In the genomic region with DNA sequence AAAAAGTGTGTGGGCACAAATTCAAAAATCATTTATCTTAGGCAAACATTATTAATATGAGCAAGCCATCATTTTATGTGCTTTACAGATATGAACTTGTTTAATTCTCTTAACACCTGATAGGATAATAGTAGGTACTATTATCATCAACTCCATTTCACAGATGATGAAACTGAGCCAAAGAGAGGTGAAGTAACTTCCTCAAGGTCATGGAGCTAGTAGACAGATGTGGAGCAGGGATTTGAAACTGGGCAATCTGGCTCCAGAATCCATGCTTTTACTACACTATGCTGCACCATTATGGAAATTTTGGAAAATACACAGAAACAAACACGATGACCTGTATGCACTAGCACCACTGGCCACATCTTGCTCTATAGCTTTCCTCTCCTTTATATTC, we compare ENCODE assay signal across 8 cellular contexts. TPM values are rescaled to one million over a fixed set of nuclear protein-coding genes. Genes with fewer than 3 reads are reported as not detected.
DNase-seq lines count a peak whose midpoint lies in the region; ATAC-seq and TF ChIP-seq lines count a peak whose summit lies in the region.

No MANE protein-coding gene starts in this region.

- DNase-seq in cardiac muscle cell (ENCODE audit: low read depth in 1 of 2, low spot score in 1 of 2): peak in 1 of 2 donors; percentile 0
- no peak for DNase-seq in left cardiac atrium
- no peak for DNase-seq in PC-3
- no peak for DNase-seq in upper lobe of left lung
- DNase-seq in NCI-H128 (lab: John Stamatoyannopoulos, UW; ENCODE audit: unreplicated experiment): no peak
- no peak for DNase-seq in NCI-H446 treated with DMSO at 0.1 percent for 48 hours (lab: John Stamatoyannopoulos, UW)
- DNase-seq in NCI-H526 treated with DMSO at 0.1 percent for 48 hours (lab: John Stamatoyannopoulos, UW): no peak

- H3K27ac ChIP-seq in cardiac muscle cell (peak overlapping the region; percentile 91), PC-3 (ENCODE audit: low read length) (peak overlapping the region; percentile 74; the same call in 1 of the 2 replicates), iPS-18a (ENCODE audit: low read length) (peak overlapping the region; percentile 14), upper lobe of left lung (peak overlapping the region; percentile 63 to 85 (median 76))

- H3K36me3 ChIP-seq in cardiac muscle cell: no peaks in the 10 kb centered on the region
- H3K36me3 ChIP-seq in PC-3 (ENCODE audit: low read depth, low read length): no peaks in the 10 kb centered on the region
- H3K36me3 ChIP-seq in iPS-18a (ENCODE audit: control insufficient read depth, low read depth, low read length): no peaks in the 10 kb centered on the region
- no peaks in the 10 kb centered on the region for H3K36me3 ChIP-seq in upper lobe of left lung

- H3K4me3 ChIP-seq in cardiac muscle cell (peak overlapping the region; percentile 87), PC-3 (ENCODE audit: low read length) (peak overlapping the region; percentile 78), iPS-18a (ENCODE audit: low read length) (peak overlapping the region; percentile 95), upper lobe of left lung (peak overlapping the region in 2 of 4 donors; percentile 69 to 76)

- TF ChIP-seq POLR2A in upper lobe of left lung (IDR thresholded peaks at IDR 0.05): no peak

- H3K4me2 ChIP-seq in PC-3 (ENCODE audit: low read length): peak overlapping the region; percentile 90

- H4K20me1 ChIP-seq in PC-3 (ENCODE audit: low read length): no peaks in the 10 kb centered on the region

- no peaks in the 10 kb centered on the region for H3K9me2 ChIP-seq in PC-3 (replicated peaks; ENCODE audit: low read length)

- TF ChIP-seq CTCF in cardiac muscle cell (IDR thresholded peaks at IDR 0.05; ENCODE audit: low read depth, low read length) (no peak), PC-3 (conservative IDR thresholded peaks at IDR 0.05; ENCODE audit: low read depth, low read length) (no peak), upper lobe of left lung (IDR thresholded peaks at IDR 0.05) (no peak)

- POLR2A ChIA-PET in PC-3 (lab: Charles Lee; ENCODE audit: unreplicated experiment): no interaction called here

- peaks cover 22% of the 10 kb centered on the region for H3K79me2 ChIP-seq in PC-3 (ENCODE audit: low read length)

- no peaks in the 10 kb centered on the region for H3K4me1 ChIP-seq in cardiac muscle cell (ENCODE audit: low read depth)
- H3K4me1 ChIP-seq in PC-3 (ENCODE audit: insufficient read depth, low read length): peaks cover 12% of the 10 kb centered on the region
- H3K4me1 ChIP-seq in iPS-18a (ENCODE audit: control insufficient read depth, low read depth, low read length): no peaks in the 10 kb centered on the region
- peaks cover 5 to 14% (median 6%) of the 10 kb centered on the region in 4 donors for H3K4me1 ChIP-seq in upper lobe of left lung

- WGBS in upper lobe of left lung, 2 donors: 31 to 62% methylated on average over 1 of the region's 1 CpG

- ATAC-seq in left cardiac atrium: no peak
- no peak for ATAC-seq in PC-3
- no peak for ATAC-seq in upper lobe of left lung (ENCODE audit: low FRiP score in 2 of 2)

- no peaks in the 10 kb centered on the region for H3F3A ChIP-seq in PC-3 (ENCODE audit: low read length, unreplicated experiment)

- CTCF ChIA-PET in PC-3 (lab: Charles Lee): interaction anchor here (0.7 kb wide), 1 partner anchor 360 kb away, joined by 3 read pairs; no protein-coding TSS in a partner anchor

- no TSS peak for BruUV-seq in PC-3 (replicated peaks; lab: Mats Ljungman, UMichigan)

- H3K27me3 ChIP-seq in cardiac muscle cell: no peaks in the 10 kb centered on the region
- H3K27me3 ChIP-seq in PC-3 (ENCODE audit: low read length): no peaks in the 10 kb centered on the region
- no peaks in the 10 kb centered on the region for H3K27me3 ChIP-seq in iPS-18a (ENCODE audit: control insufficient read depth, insufficient read depth, low read length)
- no peaks in the 10 kb centered on the region for H3K27me3 ChIP-seq in upper lobe of left lung

- peak overlapping the region; percentile 92 for H2AFZ ChIP-seq in PC-3 (ENCODE audit: low read length)

- TF ChIP-seq EP300 in upper lobe of left lung (IDR thresholded peaks at IDR 0.05): no peak

- H3K9ac ChIP-seq in PC-3 (ENCODE audit: low read length) (peak overlapping the region; percentile 86), iPS-18a (ENCODE audit: low read length) (peak overlapping the region; percentile 68)

- H3K9me3 ChIP-seq in cardiac muscle cell (ENCODE audit: low read depth) (no peaks in the 10 kb centered on the region), PC-3 (ENCODE audit: low read length) (no peaks in the 10 kb centered on the region), iPS-18a (ENCODE audit: control insufficient read depth, low read depth, low read length) (peaks cover 5% of the 10 kb centered on the region), upper lobe of left lung (no peaks in the 10 kb centered on the region)

- intact Hi-C loops in left cardiac atrium (cut with DNase I) (no loop called here), PC-3 (cut with micrococcal nuclease) (loop anchor here (5.0 to 10.0 kb wide), 3 partner anchors 53 to 442 kb away; partner anchors contain the start of gene ERCC6L)

RNA-seq across cellular contexts. Expression of gene PIN4, which starts 1.0 kb away (rescaled TPM):
- total RNA-seq in cardiac muscle cell: 21.1 and 21.6 TPM in 2 replicates
- 44.8 and 63.7 TPM in 2 replicates for polyA plus RNA-seq in cardiac muscle cell
- total RNA-seq in left cardiac atrium: 1 to 10 TPM; 9.1 to 9.2 TPM
- total RNA-seq in PC-3 (2014; rRNA removed): 30.0 and 44.1 TPM in 2 replicates
- total RNA-seq in upper lobe of left lung: 10 to 100 TPM in 1 of 6 donors, 1 to 10 TPM in 5; 3.1 to 23.2 (median 7.2) TPM

RNA-seq across cellular contexts. Expression of gene RTL5, which starts 48.8 kb away (rescaled TPM):
- total RNA-seq in cardiac muscle cell (9.0 and 11.6 TPM in 2 replicates), left cardiac atrium (1 to 10 TPM; 2.7 to 3.9 TPM), PC-3 (2014; rRNA removed) (0.23 and 0.40 TPM in 2 replicates), upper lobe of left lung (10 to 100 TPM in 2 of 6 donors, 1 to 10 TPM in 4; 2.7 to 15.7 (median 6.4) TPM)
- polyA plus RNA-seq in cardiac muscle cell: 8.3 and 10.4 TPM in 2 replicates

RNA-seq across cellular contexts. Expression of gene ERCC6L, which starts 58.3 kb away (rescaled TPM):
- total RNA-seq in cardiac muscle cell (0.81 and 2.9 TPM in 2 replicates), left cardiac atrium (under 1 TPM; 0.10 to 0.18 TPM), PC-3 (2014; rRNA removed) (13.0 and 14.6 TPM in 2 replicates), upper lobe of left lung (under 1 TPM in 4 of 6 donors, not detected in 2; 0.14 to 0.44 (median 0.25) TPM)
- polyA plus RNA-seq in cardiac muscle cell: 2.4 TPM in 2 replicates

Comparison
In these comparisons a context has a peak if more than half of its experiments do, and no peak if none do; other contexts are left out.
1. H3K27ac ChIP-seq: peak in every context shown above with its lines; median percentile 91 in cardiac muscle cell; 76 in upper lobe of left lung; 74 in PC-3; 14 in iPS-18a.